ENCODE assay signal across 17 cellular contexts in the genomic region with DNA sequence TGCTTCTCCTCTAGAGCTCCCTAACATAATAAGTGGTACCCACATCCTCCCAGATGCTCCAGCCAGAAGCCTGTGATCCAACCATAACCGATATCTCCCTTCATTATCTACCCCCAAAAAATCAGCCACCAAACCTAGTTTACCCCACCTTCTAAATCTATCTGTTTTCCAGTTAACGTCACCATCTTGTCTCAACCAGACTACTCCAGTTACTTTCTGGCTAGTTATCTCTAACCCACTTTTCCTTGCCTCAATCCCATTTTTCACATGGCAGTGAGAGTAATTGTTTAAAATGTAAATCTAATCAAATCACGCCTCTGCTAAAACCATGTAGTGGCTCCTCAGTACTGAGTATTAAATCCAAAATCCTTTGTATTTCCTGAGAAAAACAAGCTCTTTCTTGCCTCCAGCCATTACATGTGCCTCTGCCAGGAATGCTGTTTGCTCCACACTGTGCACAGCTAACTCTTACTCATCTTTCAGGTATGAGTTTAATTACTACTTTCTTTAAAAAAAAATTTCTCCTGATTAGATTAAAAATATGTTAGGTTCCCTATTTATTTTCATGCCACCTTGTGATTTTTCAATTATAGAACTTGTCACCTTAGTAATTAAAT. TPM values are rescaled to one million over a fixed set of nuclear protein-coding genes. Genes with fewer than 3 reads are reported as not detected.
DNase-seq lines count a peak whose midpoint lies in the region; ATAC-seq and TF ChIP-seq lines count a peak whose summit lies in the region.
"Had no signal": no experiment of that assay in that cellular context is flagged by ENCODE, and none has a peak within 500 bp of the region (broad histone marks: within the 10 kb centered on the region; RNA-seq: fewer than 3 reads in every experiment).

No MANE protein-coding gene starts in this region.

- no peak for ATAC-seq in GM18870 (IDR thresholded peaks at IDR 0.05; ENCODE audit: unreplicated experiment)
- ATAC-seq: mucosa of descending colon had no signal

- TF ChIP-seq RAD21 in Ishikawa (IDR thresholded peaks at IDR 0.05; ENCODE audit: low read depth) = no peak

- DNase-seq in AG20443 (ENCODE audit: low spot score) (peak; percentile 62), breast epithelium (ENCODE audit: low spot score in 2 of 2) (peak in 1 of 2 donors; percentile 78), kidney epithelial cell (ENCODE audit: low read depth) (peak; percentile 28), globus pallidus (ENCODE audit: low spot score) (no peak), right atrium auricular region (ENCODE audit: low spot score) (no peak)
- no peak for DNase-seq in stimulated activated CD8-positive, alpha-beta memory T cell treated with anti-CD3 and anti-CD28 coated beads, Interleukin-4, amount 100 ng/mL, for 48 hours
- DNase-seq: DMS53; Kasumi-1; mucosa of descending colon; NCI-H2081 treated with DMSO at 0.1 percent for 48 hours; NK-92 treated with Interleukin-12 subunit alpha and Interleukin-12 subunit beta, amount 100 ng/mL, for 24 hours; transverse colon had no signal

- H3K36me3 ChIP-seq in breast epithelium (no peaks in the 10 kb centered on the region), kidney epithelial cell (ENCODE audit: control insufficient read depth, insufficient read depth, low read length) (no peaks in the 10 kb centered on the region), right atrium auricular region (no peaks in the 10 kb centered on the region)
- H3K36me3 ChIP-seq: transverse colon had no signal

- no peak for TF ChIP-seq POLR2A in breast epithelium (IDR thresholded peaks at IDR 0.05)

- TF ChIP-seq CTCF in breast epithelium (IDR thresholded peaks at IDR 0.05) (no peak), kidney epithelial cell (IDR thresholded peaks at IDR 0.05; ENCODE audit: insufficient read depth, low read length, poor library complexity, severe bottlenecking) (no peak), right atrium auricular region (IDR thresholded peaks at IDR 0.05) (no peak)

- H3K9me3 ChIP-seq in breast epithelium (no peaks in the 10 kb centered on the region), right atrium auricular region (no peaks in the 10 kb centered on the region)
- H3K9me3 ChIP-seq: mucosa of descending colon, transverse colon had no signal

- H3K27me3 ChIP-seq in breast epithelium = no peaks in the 10 kb centered on the region
- H3K27me3 ChIP-seq in kidney epithelial cell (ENCODE audit: control insufficient read depth, insufficient read depth, low read length) = no peaks in the 10 kb centered on the region
- H3K27me3 ChIP-seq in right atrium auricular region = no peaks in the 10 kb centered on the region
- H3K27me3 ChIP-seq: transverse colon had no signal

- TF ChIP-seq EP300 in Ishikawa (IDR thresholded peaks at IDR 0.05; ENCODE audit: borderline replicate concordance) = no peak

- H3K27ac ChIP-seq in breast epithelium = peak overlapping the region; percentile 67 to 76
- H3K27ac ChIP-seq in right atrium auricular region = no peak overlapping the region
- H3K27ac ChIP-seq: transverse colon, VCaP had no signal

- H3K4me1 ChIP-seq in breast epithelium (no peaks in the 10 kb centered on the region), right atrium auricular region (no peaks in the 10 kb centered on the region)
- H3K4me1 ChIP-seq: transverse colon had no signal

- intact Hi-C loops in breast epithelium (cut with DNase I; ENCODE audit: low total_unique reads) = no loop called here

- H3K4me3 ChIP-seq in breast epithelium = no peak overlapping the region
- H3K4me3 ChIP-seq in kidney epithelial cell (ENCODE audit: low read depth, low read length) = no peak overlapping the region
- H3K4me3 ChIP-seq in right atrium auricular region = no peak overlapping the region
- H3K4me3 ChIP-seq: mucosa of descending colon, transverse colon had no signal

TF ChIP-seq in Ishikawa, 13 proteins besides CTCF, POLR2A, EP300 and RAD21:
- TF ChIP-seq TEAD4 (IDR thresholded peaks at IDR 0.05) (peak; percentile 66), CEBPB (IDR thresholded peaks at IDR 0.05) (no peak), YY1 (IDR thresholded peaks at IDR 0.05; ENCODE audit: low read depth) (0 out of 2 replicates have a peak, but pooled peaks have one; percentile 35)

RNA-seq across cellular contexts. Expression of a gene that starts 15.4 kb away (rescaled TPM):
- total RNA-seq in breast epithelium (under 1 TPM in 1 of 3 donors, not detected in 2; 0.33 TPM), kidney epithelial cell (not detected in 2 replicates), right atrium auricular region (not detected)
- total RNA-seq: activated CD8-positive, alpha-beta memory T cell treated with anti-CD3 and anti-CD28 coated beads for 36 hours; epithelial cell of proximal tubule; mucosa of descending colon; transverse colon had no signal

Comparison
In these comparisons a context has a peak if more than half of its experiments do, and no peak if none do; other contexts are left out.
1. DNase-seq: peak in AG20443 (single experiment) and kidney epithelial cell (single experiment); none in stimulated activated CD8-positive, alpha-beta memory T cell treated with anti-CD3 and anti-CD28 coated beads, Interleukin-4, amount 100 ng/mL, for 48 hours (single experiment), globus pallidus (single experiment) and right atrium auricular region (single experiment).
2. H3K27ac ChIP-seq: peak in breast epithelium (2 of 2); none in right atrium auricular region (0 of 2).